6 cellular contexts compared by ENCODE assay signal in the genomic region with DNA sequence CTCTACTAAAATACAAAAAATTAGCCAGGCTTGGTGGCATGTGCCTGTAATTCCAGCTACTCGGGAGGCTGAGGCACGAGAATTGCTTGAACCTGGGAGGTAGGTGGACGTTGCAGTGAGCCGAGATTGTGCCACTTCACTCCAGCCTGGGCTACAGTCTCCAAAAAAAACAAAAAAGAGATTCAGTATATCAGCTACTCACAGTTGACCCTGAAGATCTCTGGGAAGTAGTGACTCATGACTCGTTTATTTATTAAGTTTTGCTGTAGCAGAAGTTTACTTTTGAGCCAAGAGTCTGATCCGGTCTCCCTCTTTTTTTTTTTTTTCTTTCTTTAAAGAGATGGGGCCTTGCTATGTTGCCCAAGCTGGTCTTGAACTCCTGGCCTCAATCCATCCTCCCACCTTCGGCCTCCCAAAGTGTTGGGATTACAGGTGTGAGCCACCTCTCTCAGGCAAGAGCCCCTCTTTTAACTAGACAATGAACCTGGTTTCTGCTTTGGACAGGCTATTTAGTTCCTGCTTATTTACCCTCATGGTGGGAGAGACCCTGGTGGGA. TPM values are rescaled to one million over a fixed set of nuclear protein-coding genes. Genes with fewer than 3 reads are reported as not detected.
DNase-seq lines count a peak whose midpoint lies in the region; ATAC-seq, FAIRE-seq and TF ChIP-seq lines count a peak whose summit lies in the region.

No MANE protein-coding gene starts in this region.

- CTCF ChIA-PET in AG04449 (lab: Yijun Ruan, JAX): interaction anchor here (1.0 to 10.3 kb wide), 6 partner anchors 8 to 181 kb away, joined by 3 to 99 read pairs (median 5); a partner anchor contains a TSS
- CTCF ChIA-PET in T-cell (lab: Charles Lee): no interaction called here

- peak overlapping the region; percentile 96 for H3K27ac Mint-ChIP-seq in T-cell
- H3K27ac Mint-ChIP-seq in immature natural killer cell: peak overlapping the region in 5 of 6 donors; percentile 37 to 81 (median 64)

- H3K27me3 Mint-ChIP-seq in T-cell (no peaks in the 10 kb centered on the region), immature natural killer cell (ENCODE audit: low read depth in 3 of 3) (no peaks in the 10 kb centered on the region)

- TF ChIP-seq CTCF in AG04449 (IDR thresholded peaks at IDR 0.05; ENCODE audit: insufficient read depth, low read length, missing control alignments): no peak

- ATAC-seq in T-cell (replicated peaks in 1 of 4) (no peak), HG03521 (IDR thresholded peaks at IDR 0.05; ENCODE audit: unreplicated experiment) (no peak)

- H3K36me3 Mint-ChIP-seq in T-cell (peaks cover 4% of the 10 kb centered on the region), immature natural killer cell (peaks cover 0 to 7% (median 0%) of the 10 kb centered on the region in 3 donors)

- no peak for DNase-seq in AG04449 (ENCODE audit: low read depth, low spot score)
- DNase-seq in T-cell: no peak
- DNase-seq in immature natural killer cell: no peak
- no peak for DNase-seq in HTR-8/SVneo (ENCODE audit: insufficient read length, low spot score)
- DNase-seq in SW480 (ENCODE audit: low spot score): no peak

- H3K4me1 Mint-ChIP-seq in T-cell: peaks cover 77 to 93% (median 83%) of the 10 kb centered on the region in 3 donors
- peaks cover 56 to 59% of the 10 kb centered on the region in 2 donors for H3K4me1 Mint-ChIP-seq in immature natural killer cell

- peak overlapping the region; percentile 23 for H3K4me3 ChIP-seq in AG04449 (ENCODE audit: low read depth, low read length)

- H3K9me3 Mint-ChIP-seq in T-cell: no peaks in the 10 kb centered on the region
- no peaks in the 10 kb centered on the region for H3K9me3 Mint-ChIP-seq in immature natural killer cell

- FAIRE-seq in HTR-8/SVneo (lab: Jason Lieb, UNC): no peak

- peak overlapping the region; percentile 46 to 79 (median 47) for H3K4me3 Mint-ChIP-seq in T-cell
- H3K4me3 Mint-ChIP-seq in immature natural killer cell: peak overlapping the region in 2 of 5 donors; percentile 22 to 35

- POLR2A ChIA-PET in AG04449 (lab: Yijun Ruan, JAX): interaction anchor here (0.7 to 2.3 kb wide), 5 partner anchors 9 to 165 kb away, joined by 3 to 11 read pairs (median 5); a partner anchor contains a TSS
- POLR2A ChIA-PET in T-cell (lab: Charles Lee): interaction anchor here in 1 of 2 donors (0.7 kb wide), 1 partner anchor 92 kb away, joined by 5 read pairs; no protein-coding TSS in a partner anchor

RNA-seq across cellular contexts. Expression of a gene that starts 4.4 kb away (rescaled TPM):
- 100 to 1,000 TPM; 140 to 173 (median 158) TPM for total RNA-seq in T-cell
- polyA plus RNA-seq in immature natural killer cell: 100 to 1,000 TPM; 103 to 195 (median 142) TPM

RNA-seq across cellular contexts. Expression of a gene that starts 8.7 kb away (rescaled TPM):
- total RNA-seq in T-cell: 10 to 100 TPM; 16.0 to 47.2 (median 40.6) TPM
- 10 to 100 TPM; 44.8 to 55.2 (median 46.1) TPM for polyA plus RNA-seq in immature natural killer cell

RNA-seq across cellular contexts. Expression of a gene that starts 12.7 kb away (rescaled TPM):
- 1 to 10 TPM; 2.4 to 7.9 (median 4.4) TPM for total RNA-seq in T-cell
- polyA plus RNA-seq in immature natural killer cell: not detected

RNA-seq across cellular contexts. Expression of a gene that starts 18.3 kb away (rescaled TPM):
- total RNA-seq in T-cell: 100 to 1,000 TPM; 240 to 326 (median 305) TPM
- polyA plus RNA-seq in immature natural killer cell: 10 to 100 TPM; 49.2 to 54.8 (median 52.7) TPM

RNA-seq across cellular contexts. Expression of a gene that starts 34.1 kb away (rescaled TPM):
- total RNA-seq in T-cell: 10 to 100 TPM; 84.1 to 95.2 (median 84.9) TPM
- 10 to 100 TPM; 33.1 to 45.2 (median 33.3) TPM for polyA plus RNA-seq in immature natural killer cell
